7 cellular contexts compared by ENCODE assay signal in genomic region chr9:35258665-35259474, GRCh38.
DNase-seq lines count a peak whose midpoint lies in the region; ATAC-seq and TF ChIP-seq lines count a peak whose summit lies in the region.

No MANE protein-coding gene starts in this region.

- no peak overlapping the region for H3K4me3 ChIP-seq in cardiac fibroblast (replicated peaks in 1 of 2; ENCODE audit: low read depth in 2 of 2, low read length in 2 of 2)

- ATAC-seq in GM21367 (IDR thresholded peaks at IDR 0.05; ENCODE audit: unreplicated experiment): no peak

- CTCF ChIA-PET in GM10248 (lab: Yijun Ruan, JAX): interaction anchor here (0.7 to 2.8 kb wide), 10 partner anchors 9 to 360 kb away, joined by 3 to 22 read pairs (median 4); partner anchors contain the start of genes ATOSB and UNC13B

- POLR2A ChIA-PET in GM10248 (lab: Yijun Ruan, JAX): no interaction called here

- peak; percentile 54 for TF ChIP-seq CTCF in GM10248 (IDR thresholded peaks at IDR 0.05; ENCODE audit: control extremely low read depth, extremely low read depth, low read depth, missing control alignments)
- TF ChIP-seq CTCF in cardiac fibroblast (IDR thresholded peaks at IDR 0.05; ENCODE audit: low read depth, low read length): peak; percentile 80

- peak; percentile 24 for DNase-seq in GM10248 (ENCODE audit: extremely low spot score)
- peak; percentile 53 for DNase-seq in NCI-H1436 (lab: John Stamatoyannopoulos, UW)
- DNase-seq in T-helper 9 cell: peak; percentile 12
- peak; percentile 87 to 88 for DNase-seq in cardiac fibroblast (ENCODE audit: low read depth in 2 of 2)
- peak; percentile 77 for DNase-seq in iris pigment epithelial cell (ENCODE audit: low read depth)
- peak; percentile 28 for DNase-seq in stimulated activated CD4-positive, alpha-beta T cell treated with anti-CD3 and anti-CD28 coated beads, Interleukin-12 subunit alpha, Interleukin-12 subunit beta, amount 100 ng/mL, for 4 hours

Comparison
In these comparisons a context has a peak if more than half of its experiments do, and no peak if none do; other contexts are left out.
1. DNase-seq: peak in every context shown above with its lines; median percentile 88 in cardiac fibroblast; 77 in iris pigment epithelial cell; 53 in NCI-H1436; 28 in stimulated activated CD4-positive, alpha-beta T cell treated with anti-CD3 and anti-CD28 coated beads, Interleukin-12 subunit alpha, Interleukin-12 subunit beta, amount 100 ng/mL, for 4 hours; 24 in GM10248; 12 in T-helper 9 cell.